ENCODE assay signal across 1 cellular context in genomic region chr17:76439314-76439928, GRCh38.
TF ChIP-seq lines count a peak whose summit lies in the region.

No MANE protein-coding gene starts in this region.

TF ChIP-seq in K562, 482 proteins besides CTCF, POLR2A, EP300 and RAD21:
- TF ChIP-seq, protein P1, sequence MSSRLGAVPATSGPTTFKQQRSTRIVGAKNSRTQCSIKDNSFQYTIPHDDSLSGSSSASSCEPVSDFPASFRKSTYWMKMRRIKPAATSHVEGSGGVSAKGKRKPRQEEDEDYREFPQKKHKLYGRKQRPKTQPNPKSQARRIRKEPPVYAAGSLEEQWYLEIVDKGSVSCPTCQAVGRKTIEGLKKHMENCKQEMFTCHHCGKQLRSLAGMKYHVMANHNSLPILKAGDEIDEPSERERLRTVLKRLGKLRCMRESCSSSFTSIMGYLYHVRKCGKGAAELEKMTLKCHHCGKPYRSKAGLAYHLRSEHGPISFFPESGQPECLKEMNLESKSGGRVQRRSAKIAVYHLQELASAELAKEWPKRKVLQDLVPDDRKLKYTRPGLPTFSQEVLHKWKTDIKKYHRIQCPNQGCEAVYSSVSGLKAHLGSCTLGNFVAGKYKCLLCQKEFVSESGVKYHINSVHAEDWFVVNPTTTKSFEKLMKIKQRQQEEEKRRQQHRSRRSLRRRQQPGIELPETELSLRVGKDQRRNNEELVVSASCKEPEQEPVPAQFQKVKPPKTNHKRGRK (tag; IDR thresholded peaks at IDR 0.05) = no peak
- TF ChIP-seq ETV1 (tag; conservative IDR thresholded peaks at IDR 0.05; ENCODE audit: low read depth) = 0 out of 2 replicates have a peak, but pooled peaks have one; percentile 21
- TF ChIP-seq ATF1 (CRISPR knock-in tag; IDR thresholded peaks at IDR 0.05) = no peak
- peak; percentile 87 for TF ChIP-seq ATF1 (tag; IDR thresholded peaks at IDR 0.05)
- TF ChIP-seq NRF1 (conservative IDR thresholded peaks at IDR 0.05 in 1 of 2, IDR thresholded peaks at IDR 0.05 in 1 of 2) = peak; percentile 57 to 59
- peak; percentile 27; the same call in 1 of the 2 replicates for TF ChIP-seq CXXC5 (CRISPR knock-in tag; IDR thresholded peaks at IDR 0.05)
- TF ChIP-seq, protein P2, sequence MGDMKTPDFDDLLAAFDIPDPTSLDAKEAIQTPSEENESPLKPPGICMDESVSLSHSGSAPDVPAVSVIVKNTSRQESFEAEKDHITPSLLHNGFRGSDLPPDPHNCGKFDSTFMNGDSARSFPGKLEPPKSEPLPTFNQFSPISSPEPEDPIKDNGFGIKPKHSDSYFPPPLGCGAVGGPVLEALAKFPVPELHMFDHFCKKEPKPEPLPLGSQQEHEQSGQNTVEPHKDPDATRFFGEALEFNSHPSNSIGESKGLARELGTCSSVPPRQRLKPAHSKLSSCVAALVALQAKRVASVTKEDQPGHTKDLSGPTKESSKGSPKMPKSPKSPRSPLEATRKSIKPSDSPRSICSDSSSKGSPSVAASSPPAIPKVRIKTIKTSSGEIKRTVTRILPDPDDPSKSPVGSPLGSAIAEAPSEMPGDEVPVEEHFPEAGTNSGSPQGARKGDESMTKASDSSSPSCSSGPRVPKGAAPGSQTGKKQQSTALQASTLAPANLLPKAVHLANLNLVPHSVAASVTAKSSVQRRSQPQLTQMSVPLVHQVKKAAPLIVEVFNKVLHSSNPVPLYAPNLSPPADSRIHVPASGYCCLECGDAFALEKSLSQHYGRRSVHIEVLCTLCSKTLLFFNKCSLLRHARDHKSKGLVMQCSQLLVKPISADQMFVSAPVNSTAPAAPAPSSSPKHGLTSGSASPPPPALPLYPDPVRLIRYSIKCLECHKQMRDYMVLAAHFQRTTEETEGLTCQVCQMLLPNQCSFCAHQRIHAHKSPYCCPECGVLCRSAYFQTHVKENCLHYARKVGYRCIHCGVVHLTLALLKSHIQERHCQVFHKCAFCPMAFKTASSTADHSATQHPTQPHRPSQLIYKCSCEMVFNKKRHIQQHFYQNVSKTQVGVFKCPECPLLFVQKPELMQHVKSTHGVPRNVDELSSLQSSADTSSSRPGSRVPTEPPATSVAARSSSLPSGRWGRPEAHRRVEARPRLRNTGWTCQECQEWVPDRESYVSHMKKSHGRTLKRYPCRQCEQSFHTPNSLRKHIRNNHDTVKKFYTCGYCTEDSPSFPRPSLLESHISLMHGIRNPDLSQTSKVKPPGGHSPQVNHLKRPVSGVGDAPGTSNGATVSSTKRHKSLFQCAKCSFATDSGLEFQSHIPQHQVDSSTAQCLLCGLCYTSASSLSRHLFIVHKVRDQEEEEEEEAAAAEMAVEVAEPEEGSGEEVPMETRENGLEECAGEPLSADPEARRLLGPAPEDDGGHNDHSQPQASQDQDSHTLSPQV (IDR thresholded peaks at IDR 0.05) = no peak
- peak; percentile 13; the same call in 1 of the 2 replicates for TF ChIP-seq CTBP1 (IDR thresholded peaks at IDR 0.05; ENCODE audit: borderline replicate concordance)
- TF ChIP-seq U2AF1 (optimal IDR thresholded peaks at IDR 0.05; ENCODE audit: low read depth, low read length) = no peak
- TF ChIP-seq, protein P3, sequence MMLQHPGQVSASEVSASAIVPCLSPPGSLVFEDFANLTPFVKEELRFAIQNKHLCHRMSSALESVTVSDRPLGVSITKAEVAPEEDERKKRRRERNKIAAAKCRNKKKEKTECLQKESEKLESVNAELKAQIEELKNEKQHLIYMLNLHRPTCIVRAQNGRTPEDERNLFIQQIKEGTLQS (IDR thresholded peaks at IDR 0.05) = peak; percentile 82
- TF ChIP-seq, protein P3 (CRISPR knock-in tag; conservative IDR thresholded peaks at IDR 0.05) = no peak
- TF ChIP-seq ELF4 (CRISPR knock-in tag; IDR thresholded peaks at IDR 0.05) = 0 out of 2 replicates have a peak, but pooled peaks have one; percentile 19
- TF ChIP-seq E2F6 (IDR thresholded peaks at IDR 0.05; ENCODE audit: borderline replicate concordance in 1 of 2, extremely low read depth in 1 of 2, insufficient read depth in 1 of 2, insufficient read length in 1 of 2, low read depth in 1 of 2, low read length in 1 of 2, poor library complexity in 1 of 2, severe bottlenecking in 1 of 2) = peak in 1 of 2 experiments; percentile 20
- peak; percentile 69 for TF ChIP-seq ATF7 (IDR thresholded peaks at IDR 0.05)
TF ChIP-seq in K562: peak in this region for 9.
